Comparison of ENCODE assay signal across 1 cellular context in genomic region chr4:137861682-137862081, GRCh38.
TF ChIP-seq lines count a peak whose summit lies in the region.

No MANE protein-coding gene starts in this region.

TF ChIP-seq in GM23338, 12 proteins besides CTCF, POLR2A, EP300 and RAD21 (continued from another document):
- TF ChIP-seq, protein P1, sequence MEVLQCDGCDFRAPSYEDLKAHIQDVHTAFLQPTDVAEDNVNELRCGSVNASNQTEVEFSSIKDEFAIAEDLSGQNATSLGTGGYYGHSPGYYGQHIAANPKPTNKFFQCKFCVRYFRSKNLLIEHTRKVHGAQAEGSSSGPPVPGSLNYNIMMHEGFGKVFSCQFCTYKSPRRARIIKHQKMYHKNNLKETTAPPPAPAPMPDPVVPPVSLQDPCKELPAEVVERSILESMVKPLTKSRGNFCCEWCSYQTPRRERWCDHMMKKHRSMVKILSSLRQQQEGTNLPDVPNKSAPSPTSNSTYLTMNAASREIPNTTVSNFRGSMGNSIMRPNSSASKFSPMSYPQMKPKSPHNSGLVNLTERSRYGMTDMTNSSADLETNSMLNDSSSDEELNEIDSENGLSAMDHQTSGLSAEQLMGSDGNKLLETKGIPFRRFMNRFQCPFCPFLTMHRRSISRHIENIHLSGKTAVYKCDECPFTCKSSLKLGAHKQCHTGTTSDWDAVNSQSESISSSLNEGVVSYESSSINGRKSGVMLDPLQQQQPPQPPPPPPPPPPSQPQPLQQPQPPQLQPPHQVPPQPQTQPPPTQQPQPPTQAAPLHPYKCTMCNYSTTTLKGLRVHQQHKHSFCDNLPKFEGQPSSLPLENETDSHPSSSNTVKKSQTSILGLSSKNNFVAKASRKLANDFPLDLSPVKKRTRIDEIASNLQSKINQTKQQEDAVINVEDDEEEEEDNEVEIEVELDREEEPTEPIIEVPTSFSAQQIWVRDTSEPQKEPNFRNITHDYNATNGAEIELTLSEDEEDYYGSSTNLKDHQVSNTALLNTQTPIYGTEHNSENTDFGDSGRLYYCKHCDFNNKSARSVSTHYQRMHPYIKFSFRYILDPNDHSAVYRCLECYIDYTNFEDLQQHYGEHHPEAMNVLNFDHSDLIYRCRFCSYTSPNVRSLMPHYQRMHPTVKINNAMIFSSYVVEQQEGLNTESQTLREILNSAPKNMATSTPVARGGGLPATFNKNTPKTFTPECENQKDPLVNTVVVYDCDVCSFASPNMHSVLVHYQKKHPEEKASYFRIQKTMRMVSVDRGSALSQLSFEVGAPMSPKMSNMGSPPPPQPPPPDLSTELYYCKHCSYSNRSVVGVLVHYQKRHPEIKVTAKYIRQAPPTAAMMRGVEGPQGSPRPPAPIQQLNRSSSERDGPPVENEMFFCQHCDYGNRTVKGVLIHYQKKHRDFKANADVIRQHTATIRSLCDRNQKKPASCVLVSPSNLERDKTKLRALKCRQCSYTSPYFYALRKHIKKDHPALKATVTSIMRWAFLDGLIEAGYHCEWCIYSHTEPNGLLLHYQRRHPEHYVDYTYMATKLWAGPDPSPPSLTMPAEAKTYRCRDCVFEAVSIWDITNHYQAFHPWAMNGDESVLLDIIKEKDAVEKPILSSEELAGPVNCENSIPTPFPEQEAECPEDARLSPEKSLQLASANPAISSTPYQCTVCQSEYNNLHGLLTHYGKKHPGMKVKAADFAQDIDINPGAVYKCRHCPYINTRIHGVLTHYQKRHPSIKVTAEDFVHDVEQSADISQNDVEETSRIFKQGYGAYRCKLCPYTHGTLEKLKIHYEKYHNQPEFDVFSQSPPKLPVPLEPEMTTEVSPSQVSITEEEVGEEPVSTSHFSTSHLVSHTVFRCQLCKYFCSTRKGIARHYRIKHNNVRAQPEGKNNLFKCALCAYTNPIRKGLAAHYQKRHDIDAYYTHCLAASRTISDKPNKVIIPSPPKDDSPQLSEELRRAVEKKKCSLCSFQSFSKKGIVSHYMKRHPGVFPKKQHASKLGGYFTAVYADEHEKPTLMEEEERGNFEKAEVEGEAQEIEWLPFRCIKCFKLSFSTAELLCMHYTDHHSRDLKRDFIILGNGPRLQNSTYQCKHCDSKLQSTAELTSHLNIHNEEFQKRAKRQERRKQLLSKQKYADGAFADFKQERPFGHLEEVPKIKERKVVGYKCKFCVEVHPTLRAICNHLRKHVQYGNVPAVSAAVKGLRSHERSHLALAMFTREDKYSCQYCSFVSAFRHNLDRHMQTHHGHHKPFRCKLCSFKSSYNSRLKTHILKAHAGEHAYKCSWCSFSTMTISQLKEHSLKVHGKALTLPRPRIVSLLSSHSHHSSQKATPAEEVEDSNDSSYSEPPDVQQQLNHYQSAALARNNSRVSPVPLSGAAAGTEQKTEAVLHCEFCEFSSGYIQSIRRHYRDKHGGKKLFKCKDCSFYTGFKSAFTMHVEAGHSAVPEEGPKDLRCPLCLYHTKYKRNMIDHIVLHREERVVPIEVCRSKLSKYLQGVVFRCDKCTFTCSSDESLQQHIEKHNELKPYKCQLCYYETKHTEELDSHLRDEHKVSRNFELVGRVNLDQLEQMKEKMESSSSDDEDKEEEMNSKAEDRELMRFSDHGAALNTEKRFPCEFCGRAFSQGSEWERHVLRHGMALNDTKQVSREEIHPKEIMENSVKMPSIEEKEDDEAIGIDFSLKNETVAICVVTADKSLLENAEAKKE (CRISPR knock-in tag; IDR thresholded peaks at IDR 0.05): no peak
